1 cellular context compared by ENCODE assay signal in the genomic region with DNA sequence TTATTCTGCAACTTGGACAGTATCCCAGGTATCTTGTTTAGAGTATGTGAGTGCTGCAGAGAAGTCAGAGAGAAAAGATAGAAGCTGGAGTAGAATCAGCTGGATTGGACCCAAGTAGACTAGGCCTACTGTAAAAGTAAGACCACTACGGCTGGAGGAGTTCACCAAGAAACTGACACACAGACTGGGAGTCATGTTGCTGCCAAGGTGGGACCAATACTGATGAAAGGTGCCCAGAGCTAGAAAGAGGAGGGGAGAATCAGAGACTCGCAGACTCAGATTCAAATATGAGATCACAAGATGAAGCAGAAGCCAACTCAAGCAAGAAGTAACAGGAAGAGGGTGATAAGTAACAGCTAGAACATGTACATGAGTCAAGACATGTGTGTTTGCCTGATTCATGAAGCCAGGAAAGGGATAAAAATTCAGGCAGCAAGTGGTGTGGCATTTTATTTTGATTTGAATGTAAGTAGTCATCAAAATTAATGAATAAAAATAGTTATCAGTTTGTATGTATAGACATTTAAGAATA.
TF ChIP-seq lines count a peak whose summit lies in the region.

No MANE protein-coding gene starts in this region.

TF ChIP-seq in IMR-90, 13 proteins besides CTCF, POLR2A, EP300 and RAD21 (continued from another document):
- no peak for TF ChIP-seq RCOR1 (IDR thresholded peaks at IDR 0.05; ENCODE audit: insufficient replicate concordance, low read length)
- no peak for TF ChIP-seq USF2 (IDR thresholded peaks at IDR 0.05; ENCODE audit: low read depth, low read length)
- TF ChIP-seq RFX5 (IDR thresholded peaks at IDR 0.05; ENCODE audit: low read depth, low read length): no peak
- no peak for TF ChIP-seq CHD1 (IDR thresholded peaks at IDR 0.05; ENCODE audit: low read depth, low read length)
- TF ChIP-seq MXI1 (IDR thresholded peaks at IDR 0.05; ENCODE audit: borderline replicate concordance, low read depth, low read length): no peak
